Comparison of ENCODE assay signal across 33 cellular contexts in genomic region chr6:12318749-12319148, GRCh38. TPM values are rescaled to one million over a fixed set of nuclear protein-coding genes. Genes with fewer than 3 reads are reported as not detected.
"Had no signal": no experiment of that assay in that cellular context is flagged by ENCODE, and none has a peak within 500 bp of the region (broad histone marks: within the 10 kb centered on the region; RNA-seq: fewer than 3 reads in every experiment).

No MANE protein-coding gene starts in this region.

- FAIRE-seq: endometrium, endothelial cell of umbilical vein, frontal cortex had no signal

- H3K36me3 Mint-ChIP-seq: activated naive CD4-positive, alpha-beta T cell treated with anti-CD3 and anti-CD28 coated beads, Interleukin-2, amount 50 U/mL, for 24 hours had no signal

- H3K27ac Mint-ChIP-seq: activated B cell treated with CpG ODN at 0.5 μM for 24 hours; activated CD8-positive, alpha-beta T cell treated with anti-CD3 and anti-CD28 coated beads for 36 hours; activated naive CD4-positive, alpha-beta T cell treated with anti-CD3 and anti-CD28 coated beads for 36 hours; activated naive CD4-positive, alpha-beta T cell treated with anti-CD3 and anti-CD28 coated beads, Interleukin-2, amount 50 U/mL, for 24 hours; activated naive CD8-positive, alpha-beta T cell treated with anti-CD3 and anti-CD28 coated beads for 36 hours; activated naive CD8-positive, alpha-beta T cell treated with anti-CD3 and anti-CD28 coated beads, Interleukin-2, amount 50 U/mL, for 24 hours; activated T-helper 2 cell treated with anti-CD3 and anti-CD28 coated beads, Interferon-gamma antibody, Interleukin-2, Interleukin-4, amounts not matched to agents 10 μg/mL and 5 μg/mL and 100 μg/mL, durations not matched to agents 14 hours and 24 hours and 36 hours; T-helper 17 cell; T-helper 2 cell treated with Interferon-gamma antibody and Interleukin-4, amounts not matched to agents 5 μg/mL and 100 μg/mL, for 36 hours had no signal

- H3K27ac ChIP-seq: adrenal gland, body of pancreas, cardiac muscle cell, colonic mucosa, epithelial cell of prostate, WERI-Rb-1 had no signal

- H3K27me3 ChIP-seq: adrenal gland, body of pancreas, cardiac muscle cell, colonic mucosa had no signal

- H3K36me3 ChIP-seq: adrenal gland, cardiac muscle cell, colonic mucosa, WERI-Rb-1 had no signal

- ATAC-seq: activated CD4-positive, CD25-positive, alpha-beta regulatory T cell treated with anti-CD3 and anti-CD28 coated beads, Interleukin-2, amount 50 U/mL, for 24 hours; activated CD8-positive, alpha-beta T cell treated with anti-CD3 and anti-CD28 coated beads for 36 hours; activated naive CD8-positive, alpha-beta T cell treated with anti-CD3 and anti-CD28 coated beads, Interleukin-2, amount 50 U/mL, for 24 hours; activated T-cell treated with anti-CD3 and anti-CD28 coated beads, Interleukin-2, amount 50 U/mL, for 4 hours; body of pancreas; T-helper 17 cell had no signal

- H3K9me3 ChIP-seq: adrenal gland, colonic mucosa had no signal

- H3K4me3 ChIP-seq: adrenal gland, body of pancreas, cardiac muscle cell, colonic mucosa had no signal

- H3K9me3 Mint-ChIP-seq: T-helper 2 cell treated with Interferon-gamma antibody and Interleukin-4, amounts not matched to agents 5 μg/mL and 100 μg/mL, for 36 hours had no signal

- H3K4me3 Mint-ChIP-seq: activated B cell treated with CpG ODN at 0.5 μM for 24 hours; activated CD8-positive, alpha-beta T cell treated with anti-CD3 and anti-CD28 coated beads for 36 hours; activated naive CD4-positive, alpha-beta T cell treated with anti-CD3 and anti-CD28 coated beads for 36 hours; activated naive CD4-positive, alpha-beta T cell treated with anti-CD3 and anti-CD28 coated beads, Interleukin-2, amount 50 U/mL, for 24 hours; activated naive CD8-positive, alpha-beta T cell treated with anti-CD3 and anti-CD28 coated beads for 36 hours; activated naive CD8-positive, alpha-beta T cell treated with anti-CD3 and anti-CD28 coated beads, Interleukin-2, amount 50 U/mL, for 24 hours; activated T-cell treated with anti-CD3 and anti-CD28 coated beads, Interleukin-2, amount 50 U/mL, for 4 hours; T-helper 17 cell; T-helper 2 cell treated with Interferon-gamma antibody and Interleukin-4, amounts not matched to agents 5 μg/mL and 100 μg/mL, for 36 hours had no signal

- H3K4me1 ChIP-seq: adrenal gland, colonic mucosa had no signal

- DNase-seq: activated B cell treated with CpG ODN at 0.5 μM for 24 hours; activated CD4-positive, alpha-beta T cell treated with anti-CD3 and anti-CD28 coated beads for 48 hours; activated CD4-positive, alpha-beta T cell treated with anti-CD3 and anti-CD28 coated beads, Interleukin-2, amount 50 U/mL, for 1 hour; activated CD4-positive, alpha-beta T cell treated with anti-CD3 and anti-CD28 coated beads, Interleukin-2, amount 50 U/mL, for 48 hours; activated CD8-positive, alpha-beta memory T cell treated with anti-CD3 and anti-CD28 coated beads for 24 hours; activated CD8-positive, alpha-beta T cell treated with anti-CD3 and anti-CD28 coated beads for 36 hours; activated effector memory CD4-positive, alpha-beta T cell treated with anti-CD3 and anti-CD28 coated beads, Interleukin-2, amount 50 U/mL, for 16 hours; activated naive CD4-positive, alpha-beta T cell treated with anti-CD3 and anti-CD28 coated beads for 36 hours; activated naive CD8-positive, alpha-beta T cell treated with anti-CD3 and anti-CD28 coated beads for 36 hours; activated naive CD8-positive, alpha-beta T cell treated with anti-CD3 and anti-CD28 coated beads, Interleukin-2, amount 50 U/mL, for 24 hours; activated T-cell treated with anti-CD3 and anti-CD28 coated beads, Interleukin-2, amount 50 U/mL, for 4 hours; adrenal gland; amygdala; aorta; body of pancreas; central memory CD4-positive, alpha-beta T cell; cerebellar nuclear complex; colonic mucosa; effector CD8-positive, alpha-beta T cell; foreskin fibroblast; head of caudate nucleus; T-helper 17 cell; T1000; WERI-Rb-1 had no signal

- H3K4me1 Mint-ChIP-seq: activated B cell treated with CpG ODN at 0.5 μM for 24 hours; activated naive CD4-positive, alpha-beta T cell treated with anti-CD3 and anti-CD28 coated beads, Interleukin-2, amount 50 U/mL, for 24 hours; activated naive CD8-positive, alpha-beta T cell treated with anti-CD3 and anti-CD28 coated beads for 36 hours; activated naive CD8-positive, alpha-beta T cell treated with anti-CD3 and anti-CD28 coated beads, Interleukin-2, amount 50 U/mL, for 24 hours; T-helper 17 cell had no signal

RNA-seq across cellular contexts. Expression of gene EDN1, which starts 28.6 kb away (rescaled TPM):
- total RNA-seq: activated naive CD8-positive, alpha-beta T cell treated with anti-CD3 and anti-CD28 coated beads for 36 hours had no signal
